ENCODE assay signal across 11 cellular contexts in genomic region chr3:5358911-5359310, GRCh38.
"Had no signal": no experiment of that assay in that cellular context is flagged by ENCODE, and none has a peak within 500 bp of the region (broad histone marks: within the 10 kb centered on the region; RNA-seq: fewer than 3 reads in every experiment).

No MANE protein-coding gene starts in this region.

- FAIRE-seq: H1, H54 had no signal

- H3K4me3 ChIP-seq: GM23248, GM23338, HAP-1 had no signal

- H2AFZ ChIP-seq: GM23248, GM23338 had no signal

- H3K4me2 ChIP-seq: GM23338 had no signal

- H3K4me1 ChIP-seq: HAP-1 had no signal

- H3K9ac ChIP-seq: GM23248 had no signal

- ATAC-seq: GM23338, HCT116 had no signal

- H3K36me3 ChIP-seq: HAP-1 had no signal

- H3K27ac ChIP-seq: GM23248 had no signal

- DNase-seq: GM23248, GOT3, H7, H9, HCEC 1CT, HFFc6 had no signal

- H3K9me3 ChIP-seq: HAP-1 had no signal
